Comparison of ENCODE assay signal across 1 cellular context in the genomic region with DNA sequence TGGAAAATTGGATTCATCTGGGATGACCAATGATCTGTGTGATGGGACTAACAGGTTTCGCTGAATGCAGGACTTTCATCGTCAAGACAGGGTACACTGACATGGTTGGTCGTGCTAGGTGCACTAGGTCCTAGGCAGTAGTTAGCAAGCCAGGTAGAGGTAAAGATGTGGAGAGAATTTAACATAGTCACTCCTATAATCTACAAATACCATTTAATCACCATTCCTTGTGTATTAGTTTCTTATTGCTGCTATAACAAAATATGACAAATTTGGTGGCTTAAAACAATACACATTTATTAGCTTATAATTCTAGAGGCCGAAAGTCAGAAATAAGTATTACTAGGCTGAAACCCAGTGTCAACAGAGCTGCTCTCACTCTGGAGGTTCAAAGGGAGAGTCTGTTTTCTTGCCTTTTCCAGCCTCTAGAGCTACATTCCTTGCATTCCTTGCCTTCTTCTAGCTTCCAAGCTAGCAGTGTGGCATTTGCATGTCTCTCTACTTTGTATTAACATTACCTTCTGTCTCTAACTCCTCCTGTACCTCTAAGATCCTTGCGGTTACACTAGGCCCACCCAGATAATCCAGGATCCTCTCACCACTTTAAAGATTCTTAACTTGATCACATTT.
TF ChIP-seq lines count a peak whose summit lies in the region.

No MANE protein-coding gene starts in this region.

TF ChIP-seq in WTC11, 78 proteins besides CTCF, POLR2A, EP300 and RAD21 (continued from another document):
- TF ChIP-seq, protein P1, sequence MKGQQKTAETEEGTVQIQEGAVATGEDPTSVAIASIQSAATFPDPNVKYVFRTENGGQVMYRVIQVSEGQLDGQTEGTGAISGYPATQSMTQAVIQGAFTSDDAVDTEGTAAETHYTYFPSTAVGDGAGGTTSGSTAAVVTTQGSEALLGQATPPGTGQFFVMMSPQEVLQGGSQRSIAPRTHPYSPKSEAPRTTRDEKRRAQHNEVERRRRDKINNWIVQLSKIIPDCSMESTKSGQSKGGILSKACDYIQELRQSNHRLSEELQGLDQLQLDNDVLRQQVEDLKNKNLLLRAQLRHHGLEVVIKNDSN (CRISPR knock-in tag; IDR thresholded peaks at IDR 0.05): no peak
- TF ChIP-seq TCF7 (CRISPR knock-in tag; IDR thresholded peaks at IDR 0.05; ENCODE audit: low read depth) (no peak), FOXK1 (CRISPR knock-in tag; IDR thresholded peaks at IDR 0.05) (no peak), TEAD1 (CRISPR knock-in tag; IDR thresholded peaks at IDR 0.05) (peak; percentile 62; the same call in 1 of the 2 replicates)
TF ChIP-seq in WTC11: peak in this region for 2.
